ENCODE assay signal across 31 cellular contexts in genomic region chr19:2278504-2279158, GRCh38. TPM values are rescaled to one million over a fixed set of nuclear protein-coding genes. Genes with fewer than 3 reads are reported as not detected.
DNase-seq lines count a peak whose midpoint lies in the region; ATAC-seq and TF ChIP-seq lines count a peak whose summit lies in the region.
"Had no signal": no experiment of that assay in that cellular context is flagged by ENCODE, and none has a peak within 500 bp of the region (broad histone marks: within the 10 kb centered on the region; RNA-seq: fewer than 3 reads in every experiment).

No MANE protein-coding gene starts in this region.

- no peak for TF ChIP-seq CTCF in foreskin keratinocyte (conservative IDR thresholded peaks at IDR 0.05)
- TF ChIP-seq CTCF in osteoblast (IDR thresholded peaks at IDR 0.05; ENCODE audit: extremely low read depth, low read depth, low read length), result no peak

- no peaks in the 10 kb centered on the region for H3K9me3 ChIP-seq in osteoblast (ENCODE audit: low read depth, low read length)
- H3K9me3 ChIP-seq: breast epithelium, right atrium auricular region, testis had no signal

- peaks cover 51% of the 10 kb centered on the region for H4K20me1 ChIP-seq in osteoblast (ENCODE audit: insufficient read depth, low read length)

- no peak for TF ChIP-seq EP300 in Ishikawa (IDR thresholded peaks at IDR 0.05; ENCODE audit: borderline replicate concordance)

- H3K4me3 Mint-ChIP-seq in activated T-cell treated with anti-CD3 and anti-CD28 coated beads, Interleukin-2, amount 50 U/mL, for 24 hours, result no peak overlapping the region
- H3K4me3 Mint-ChIP-seq: activated CD4-positive, alpha-beta memory T cell treated with anti-CD3 and anti-CD28 coated beads, Interleukin-2, amount 10 ng/mL, durations not matched to agents 7 days and 5 days; activated naive CD8-positive, alpha-beta T cell treated with anti-CD3 and anti-CD28 coated beads for 36 hours; CD4-positive, alpha-beta memory T cell; H9; stimulated activated naive CD8-positive, alpha-beta T cell treated with anti-CD3 and anti-CD28 coated beads, Interleukin-15, Interleukin-2, amounts not matched to agents 100 ng/mL and 50 ng/mL, for 24 hours had no signal

- H3K36me3 ChIP-seq in osteoblast (ENCODE audit: insufficient read depth, low read length), result peaks cover 11% of the 10 kb centered on the region
- H3K36me3 ChIP-seq: breast epithelium had no signal

- no peaks in the 10 kb centered on the region for H3K27me3 Mint-ChIP-seq in activated T-cell treated with anti-CD3 and anti-CD28 coated beads, Interleukin-2, amount 50 U/mL, for 24 hours
- H3K27me3 Mint-ChIP-seq: activated naive CD8-positive, alpha-beta T cell treated with anti-CD3 and anti-CD28 coated beads for 36 hours; CD4-positive, alpha-beta memory T cell; stimulated activated naive CD8-positive, alpha-beta T cell treated with anti-CD3 and anti-CD28 coated beads, Interleukin-15, Interleukin-2, amounts not matched to agents 100 ng/mL and 50 ng/mL, for 24 hours had no signal

- H3K79me2 ChIP-seq in osteoblast (ENCODE audit: insufficient read depth, low read length), result peaks cover 35% of the 10 kb centered on the region

- peak; percentile 9 for ATAC-seq in foreskin keratinocyte
- ATAC-seq in GM19455 (IDR thresholded peaks at IDR 0.05; ENCODE audit: unreplicated experiment), result no peak
- ATAC-seq: left cardiac atrium had no signal

- TF ChIP-seq RAD21 in Ishikawa (IDR thresholded peaks at IDR 0.05; ENCODE audit: low read depth), result no peak

- DNase-seq in activated T-cell treated with anti-CD3 and anti-CD28 coated beads, Interleukin-2, amount 50 U/mL, for 24 hours, result no peak
- no peak for DNase-seq in activated T-cell treated with anti-CD3 and anti-CD28 coated beads, Interleukin-2, amount 50 U/mL, for 1 hour
- DNase-seq in foreskin keratinocyte, result no peak
- peak; percentile 52 for DNase-seq in osteoblast (ENCODE audit: insufficient read length, low spot score, missing footprints)
- DNase-seq in NCI-H524 treated with DMSO at 0.1 percent for 48 hours (lab: John Stamatoyannopoulos, UW), result no peak
- DNase-seq in COLO829 (ENCODE audit: low spot score), result no peak
- DNase-seq: activated CD4-positive, alpha-beta memory T cell treated with anti-CD3 and anti-CD28 coated beads, Interleukin-2, amount 10 ng/mL, durations not matched to agents 7 days and 5 days; activated CD4-positive, CD25-positive, alpha-beta regulatory T cell treated with anti-CD3 and anti-CD28 coated beads, Interleukin-2, amount 50 U/mL, for 72 hours; activated effector memory CD4-positive, alpha-beta T cell treated with Interleukin-2 at 50 U/mL for 16 hours; activated naive CD8-positive, alpha-beta T cell treated with anti-CD3 and anti-CD28 coated beads for 36 hours; anterior cingulate cortex; effector CD4-positive, alpha-beta T cell; H9; hypothalamus; left cardiac atrium; NCI-H2107; NCI-H345; NCI-H82; RPMI8226; stimulated activated CD4-positive, alpha-beta T cell treated with anti-CD3 and anti-CD28 coated beads, Interleukin-1b, Interleukin-23, amount 100 ng/mL, for 48 hours; testis had no signal

- peaks cover 19% of the 10 kb centered on the region for H3K27me3 ChIP-seq in foreskin keratinocyte
- H3K27me3 ChIP-seq in osteoblast (ENCODE audit: insufficient read depth, low read length), result no peaks in the 10 kb centered on the region
- H3K27me3 ChIP-seq: breast epithelium, right atrium auricular region, testis had no signal

- no peak overlapping the region for H3K4me2 ChIP-seq in osteoblast (ENCODE audit: insufficient read depth, low read length)

- H3K27ac ChIP-seq in foreskin keratinocyte (no peak overlapping the region), osteoblast (ENCODE audit: low read depth, low read length) (no peak overlapping the region)
- H3K27ac ChIP-seq: breast epithelium, right atrium auricular region, testis had no signal

- H3K4me3 ChIP-seq in osteoblast (ENCODE audit: insufficient read depth, low read length), result no peak overlapping the region
- H3K4me3 ChIP-seq: breast epithelium, right atrium auricular region, testis had no signal

- H3K4me1 ChIP-seq in foreskin keratinocyte (no peaks in the 10 kb centered on the region), osteoblast (ENCODE audit: insufficient read depth, low read length) (peaks cover 7% of the 10 kb centered on the region)

- peaks cover 18% of the 10 kb centered on the region for H3K36me3 Mint-ChIP-seq in activated T-cell treated with anti-CD3 and anti-CD28 coated beads, Interleukin-2, amount 50 U/mL, for 24 hours (ENCODE audit: low read depth)

- H2AFZ ChIP-seq in osteoblast (ENCODE audit: low read length), result no peak overlapping the region

- no peaks in the 10 kb centered on the region for H3K9me3 Mint-ChIP-seq in activated T-cell treated with anti-CD3 and anti-CD28 coated beads, Interleukin-2, amount 50 U/mL, for 24 hours
- H3K9me3 Mint-ChIP-seq: activated CD4-positive, alpha-beta memory T cell treated with anti-CD3 and anti-CD28 coated beads, Interleukin-2, amount 10 ng/mL, durations not matched to agents 7 days and 5 days; activated naive CD8-positive, alpha-beta T cell treated with anti-CD3 and anti-CD28 coated beads for 36 hours; H9; stimulated activated naive CD8-positive, alpha-beta T cell treated with anti-CD3 and anti-CD28 coated beads, Interleukin-15, Interleukin-2, amounts not matched to agents 100 ng/mL and 50 ng/mL, for 24 hours had no signal

- H3K4me1 Mint-ChIP-seq in activated T-cell treated with anti-CD3 and anti-CD28 coated beads, Interleukin-2, amount 50 U/mL, for 24 hours (ENCODE audit: low read depth), result peaks cover 28% of the 10 kb centered on the region

- peak overlapping the region; percentile 26 for H3K27ac Mint-ChIP-seq in activated T-cell treated with anti-CD3 and anti-CD28 coated beads, Interleukin-2, amount 50 U/mL, for 24 hours
- H3K27ac Mint-ChIP-seq: activated CD4-positive, alpha-beta memory T cell treated with anti-CD3 and anti-CD28 coated beads, Interleukin-2, amount 10 ng/mL, durations not matched to agents 7 days and 5 days; activated naive CD8-positive, alpha-beta T cell treated with anti-CD3 and anti-CD28 coated beads for 36 hours; H9; stimulated activated naive CD8-positive, alpha-beta T cell treated with anti-CD3 and anti-CD28 coated beads, Interleukin-15, Interleukin-2, amounts not matched to agents 100 ng/mL and 50 ng/mL, for 24 hours had no signal

TF ChIP-seq in Ishikawa, 13 proteins besides CTCF, POLR2A, EP300 and RAD21:
- 0 out of 2 replicates have a peak, but pooled peaks have one; percentile 34 for TF ChIP-seq ZBTB7A (IDR thresholded peaks at IDR 0.05; ENCODE audit: low read depth)
- no peak for TF ChIP-seq TEAD4 (IDR thresholded peaks at IDR 0.05)

RNA-seq across cellular contexts. Expression of gene PEAK3, which starts 3.3 kb away (rescaled TPM):
- total RNA-seq in foreskin keratinocyte (not detected in 2 replicates), osteoblast (under 0.01 TPM in 1 of 2 replicates, not detected in the other)
- polyA plus RNA-seq in foreskin keratinocyte, result not detected in 2 replicates
- total RNA-seq: activated naive CD8-positive, alpha-beta T cell treated with anti-CD3 and anti-CD28 coated beads for 36 hours; H9 had no signal
- polyA plus RNA-seq: neural cell had no signal

RNA-seq across cellular contexts. Expression of gene JSRP1, which starts 22.4 kb away (rescaled TPM):
- 0.17 TPM in 1 of 2 replicates, not detected in the other for total RNA-seq in foreskin keratinocyte
- polyA plus RNA-seq in foreskin keratinocyte, result 0.17 and 0.22 TPM in 2 replicates
- total RNA-seq in osteoblast, result 0.72 TPM in 1 of 2 replicates, not detected in the other
- total RNA-seq: A172; lung microvascular endothelial cell; T-helper 1 cell treated with Interleukin-12 subunit alpha and Interleukin-12 subunit beta and Interleukin-4 antibody, amounts not matched to agents 30 ng/mL and 1 ng/mL, for 36 hours had no signal

RNA-seq across cellular contexts. Expression of gene LINGO3, which starts 29.3 kb away (rescaled TPM):
- total RNA-seq in foreskin keratinocyte (not detected in 2 replicates), osteoblast (not detected in 2 replicates)
- polyA plus RNA-seq in foreskin keratinocyte, result not detected in 2 replicates
- total RNA-seq: A172, left cardiac atrium, lung microvascular endothelial cell, right atrium auricular region had no signal

RNA-seq across cellular contexts. Expression of gene AMH, which starts 29.5 kb away (rescaled TPM):
- 0.39 and 0.78 TPM in 2 replicates for total RNA-seq in foreskin keratinocyte
- polyA plus RNA-seq in foreskin keratinocyte, result 0.17 and 0.64 TPM in 2 replicates
- total RNA-seq in osteoblast, result under 0.01 and 0.29 TPM in 2 replicates
- polyA plus RNA-seq: CD4-positive, alpha-beta memory T cell had no signal

RNA-seq across cellular contexts. Expression of gene SF3A2, which starts 42.0 kb away (rescaled TPM):
- 33.8 and 34.2 TPM in 2 replicates for total RNA-seq in foreskin keratinocyte
- polyA plus RNA-seq in foreskin keratinocyte, result 69.8 and 76.2 TPM in 2 replicates
- 27.1 and 27.9 TPM in 2 replicates for total RNA-seq in osteoblast
